ENCODE assay signal across 25 cellular contexts in the genomic region with DNA sequence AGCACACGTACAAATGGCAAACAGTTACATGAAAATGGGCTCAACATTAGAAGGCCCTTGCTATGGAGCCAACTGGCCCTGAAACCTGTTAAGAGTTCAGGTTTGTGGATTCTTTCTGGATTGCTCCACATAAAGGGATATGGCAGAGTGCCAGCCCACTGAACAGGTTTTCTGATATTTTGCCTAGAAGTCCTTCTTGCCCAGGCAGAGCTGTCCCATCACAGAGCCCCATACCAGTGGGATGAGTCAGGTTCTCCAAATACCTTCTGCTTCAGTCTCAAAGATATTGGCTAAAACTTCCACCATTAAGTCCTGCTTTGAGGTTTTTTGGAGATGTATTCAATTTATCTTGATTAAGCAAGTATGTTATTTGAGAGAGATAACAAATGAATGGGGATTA.
DNase-seq lines count a peak whose midpoint lies in the region; ATAC-seq and TF ChIP-seq lines count a peak whose summit lies in the region.
"Had no signal": no experiment of that assay in that cellular context is flagged by ENCODE, and none has a peak within 500 bp of the region (broad histone marks: within the 10 kb centered on the region; RNA-seq: fewer than 3 reads in every experiment).

No MANE protein-coding gene starts in this region.

- no peak overlapping the region for H3K4me2 ChIP-seq in PC-9
- H3K4me2 ChIP-seq in mesenchymal stem cell (ENCODE audit: low read length, poor library complexity, severe bottlenecking): no peak overlapping the region
- H3K4me2 ChIP-seq: BLaER1 treated with 17β-estradiol and CSF1 and Interleukin-3, amounts not matched to agents 10 nM and 100 nM; SK-N-SH had no signal

- WGBS in mesenchymal stem cell: 100% methylated on average over 1 of the region's 1 CpG

- intact Hi-C loops in PC-9 (cut with micrococcal nuclease; ENCODE audit: unreplicated experiment): no loop called here

- no peak overlapping the region for H3K4ac ChIP-seq in mesenchymal stem cell (ENCODE audit: low read depth in 1 of 2, low read length in 2 of 2)

- no peak overlapping the region for H3K18ac ChIP-seq in mesenchymal stem cell (ENCODE audit: low read depth in 1 of 2, low read length in 2 of 2)

- H3K27ac ChIP-seq in PC-9 (no peak overlapping the region), mesenchymal stem cell (ENCODE audit: low read length, poor library complexity, severe bottlenecking) (no peak overlapping the region)
- H3K27ac ChIP-seq: BLaER1 treated with 17β-estradiol and CSF1 and Interleukin-3, amounts not matched to agents 10 nM and 100 nM; pancreas; thoracic aorta had no signal

- H3K4me3 ChIP-seq in PC-9 (no peak overlapping the region), choroid plexus epithelial cell (ENCODE audit: low read depth, low read length) (no peak overlapping the region), mesenchymal stem cell (ENCODE audit: insufficient read depth in 1 of 2, low read depth in 1 of 2, low read length in 2 of 2) (no peak overlapping the region)
- H3K4me3 ChIP-seq: BLaER1 treated with 17β-estradiol and CSF1 and Interleukin-3, amounts not matched to agents 10 nM and 100 nM; pancreas; thoracic aorta had no signal

- no peaks in the 10 kb centered on the region for H4K20me1 ChIP-seq in PC-9 (ENCODE audit: insufficient read depth)
- H4K20me1 ChIP-seq: BLaER1 treated with 17β-estradiol and CSF1 and Interleukin-3, amounts not matched to agents 10 nM and 100 nM had no signal

- CTCF ChIA-PET in PC-9 (lab: Charles Lee): no interaction called here

- no peak overlapping the region for H3K14ac ChIP-seq in mesenchymal stem cell (ENCODE audit: low read length in 2 of 2)

- TF ChIP-seq CTCF in HFFc6 (IDR thresholded peaks at IDR 0.05) (no peak), PC-9 (conservative IDR thresholded peaks at IDR 0.05) (no peak), choroid plexus epithelial cell (conservative IDR thresholded peaks at IDR 0.05; ENCODE audit: low read depth, low read length) (no peak), endothelial cell (IDR thresholded peaks at IDR 0.05; ENCODE audit: unreplicated experiment) (no peak)

- ATAC-seq in HG03571 (IDR thresholded peaks at IDR 0.05; ENCODE audit: unreplicated experiment) (no peak), HG03439 (IDR thresholded peaks at IDR 0.05; ENCODE audit: unreplicated experiment) (no peak)
- ATAC-seq: activated T-cell treated with anti-CD3 and anti-CD28 coated beads, Interleukin-2, amount 50 U/mL, for 4 hours; pancreas; right cardiac atrium; stimulated activated naive CD8-positive, alpha-beta T cell treated with anti-CD3 and anti-CD28 coated beads, Interleukin-15, Interleukin-2, amounts not matched to agents 100 U/mL and 50 U/mL, for 24 hours had no signal

- H3K4me1 ChIP-seq in PC-9 (replicated peaks; ENCODE audit: insufficient read depth) (peaks cover 6% of the 10 kb centered on the region), mesenchymal stem cell (ENCODE audit: control insufficient read depth, insufficient read depth, low read depth, low read length) (no peaks in the 10 kb centered on the region)
- H3K4me1 ChIP-seq: pancreas had no signal

- H2AFZ ChIP-seq in PC-9 (no peak overlapping the region), mesenchymal stem cell (ENCODE audit: low read depth, low read length) (no peak overlapping the region)

- H3K9me3 ChIP-seq in PC-9 (ENCODE audit: insufficient read depth, low read depth) (peaks cover 9% of the 10 kb centered on the region; the same call in 1 of the 2 replicates), mesenchymal stem cell (ENCODE audit: control insufficient read depth, low read length) (peaks cover 10% of the 10 kb centered on the region)
- H3K9me3 ChIP-seq: pancreas, SK-N-SH, thoracic aorta had no signal

- H2BK5ac ChIP-seq in mesenchymal stem cell (ENCODE audit: low read depth, low read length, poor library complexity, severe bottlenecking): no peak overlapping the region

- no peak overlapping the region for H2BK120ac ChIP-seq in mesenchymal stem cell (ENCODE audit: low read depth, low read length)

- H3K9me3 Mint-ChIP-seq in HFFc6: no peaks in the 10 kb centered on the region
- H3K9me3 Mint-ChIP-seq in endothelial cell (ENCODE audit: unreplicated experiment): no peaks in the 10 kb centered on the region

- no peak overlapping the region for H3K9ac ChIP-seq in mesenchymal stem cell (ENCODE audit: low read length)
- H3K9ac ChIP-seq: BLaER1 treated with 17β-estradiol and CSF1 and Interleukin-3, amounts not matched to agents 10 nM and 100 nM; SK-N-SH had no signal

- H3K4me1 Mint-ChIP-seq in HFFc6 (ENCODE audit: low read depth) (no peaks in the 10 kb centered on the region), endothelial cell (ENCODE audit: unreplicated experiment) (peaks cover 3% of the 10 kb centered on the region)

- H3K79me1 ChIP-seq in mesenchymal stem cell (replicated peaks; ENCODE audit: low read length, poor library complexity, severe bottlenecking): no peaks in the 10 kb centered on the region

- H3K4me3 Mint-ChIP-seq in HFFc6 (no peak overlapping the region), endothelial cell (ENCODE audit: unreplicated experiment) (no peak overlapping the region)
- H3K4me3 Mint-ChIP-seq: activated T-cell treated with anti-CD3 and anti-CD28 coated beads, Interleukin-2, amount 50 U/mL, for 4 hours had no signal

- H3K36me3 ChIP-seq in PC-9 (ENCODE audit: low read depth) (no peaks in the 10 kb centered on the region), mesenchymal stem cell (ENCODE audit: control insufficient read depth in 1 of 2, insufficient read depth in 2 of 2, low read depth in 1 of 2, low read length in 2 of 2) (no peaks in the 10 kb centered on the region)
- H3K36me3 ChIP-seq: BLaER1 treated with 17β-estradiol and CSF1 and Interleukin-3, amounts not matched to agents 10 nM and 100 nM; pancreas; thoracic aorta had no signal

- no peak overlapping the region for H2AK5ac ChIP-seq in mesenchymal stem cell (ENCODE audit: low read length, severe bottlenecking)

- no peak overlapping the region for H2BK12ac ChIP-seq in mesenchymal stem cell (ENCODE audit: low read length in 2 of 2)

- H3K36me3 Mint-ChIP-seq in HFFc6 (ENCODE audit: low read depth) (no peaks in the 10 kb centered on the region), endothelial cell (ENCODE audit: low read depth, unreplicated experiment) (no peaks in the 10 kb centered on the region)

- DNase-seq in HFFc6 (peak; percentile 0), PC-9 (peak; percentile 54 to 70), choroid plexus epithelial cell (ENCODE audit: low read depth) (peak; percentile 6), kidney glomerular epithelial cell (lab: John Stamatoyannopoulos, UW) (peak; percentile 3), mesenchymal stem cell (no peak), endothelial cell (ENCODE audit: low spot score) (no peak)
- DNase-seq: activated CD4-positive, alpha-beta T cell treated with anti-CD3 and anti-CD28 coated beads for 4 hours; activated naive CD4-positive, alpha-beta T cell treated with Interleukin-2 at 50 U/mL for 16 hours; activated T-cell treated with anti-CD3 and anti-CD28 coated beads, Interleukin-2, amount 50 U/mL, for 4 hours; amniotic stem cell; dermis blood vessel endothelial cell; Karpas-422; NCI-H1105; NCI-H1930; NCI-H2227 treated with DMSO at 0.1 percent for 48 hours; pancreas; right cardiac atrium; RPMI8226; SK-N-SH; stimulated activated naive CD8-positive, alpha-beta T cell treated with anti-CD3 and anti-CD28 coated beads, Interleukin-15, Interleukin-2, amounts not matched to agents 100 U/mL and 50 U/mL, for 24 hours; T-helper 2 cell had no signal

- H3K27ac Mint-ChIP-seq in HFFc6 (no peak overlapping the region), endothelial cell (ENCODE audit: unreplicated experiment) (no peak overlapping the region)

- no peak overlapping the region for H3K23ac ChIP-seq in mesenchymal stem cell (ENCODE audit: low read length in 2 of 2)

- no peaks in the 10 kb centered on the region for H3K9me2 ChIP-seq in PC-9 (ENCODE audit: insufficient read depth)
- H3K9me2 ChIP-seq: SK-N-SH had no signal

- H3K27me3 Mint-ChIP-seq in HFFc6 (ENCODE audit: insufficient read depth) (no peaks in the 10 kb centered on the region), endothelial cell (ENCODE audit: unreplicated experiment) (no peaks in the 10 kb centered on the region)

- H3F3A ChIP-seq in PC-9 (ENCODE audit: insufficient read depth, low read depth): peaks cover 9% of the 10 kb centered on the region

- BruUV-seq in PC-9 (replicated peaks; lab: Mats Ljungman, UMichigan): no TSS peak

- POLR2A ChIA-PET in PC-9 (lab: Charles Lee; ENCODE audit: unreplicated experiment): no interaction called here

- H4K91ac ChIP-seq in mesenchymal stem cell (ENCODE audit: low read length): no peak overlapping the region

- H4K8ac ChIP-seq in mesenchymal stem cell (ENCODE audit: low read length): no peak overlapping the region

- H3K27me3 ChIP-seq in PC-9 (ENCODE audit: insufficient read depth, low read depth) (no peaks in the 10 kb centered on the region), mesenchymal stem cell (ENCODE audit: control insufficient read depth in 1 of 2, insufficient read depth in 1 of 2, low read length in 2 of 2) (peaks cover 0 to 6% of the 10 kb centered on the region in 2 experiments)
- H3K27me3 ChIP-seq: BLaER1 treated with 17β-estradiol and CSF1 and Interleukin-3, amounts not matched to agents 10 nM and 100 nM had no signal

- no peaks in the 10 kb centered on the region for H3K79me2 ChIP-seq in PC-9 (ENCODE audit: low read depth)

- H2BK15ac ChIP-seq in mesenchymal stem cell (ENCODE audit: low read depth, poor library complexity, severe bottlenecking): no peak overlapping the region

Comparison
In these comparisons a context has a peak if more than half of its experiments do, and no peak if none do; other contexts are left out.
1. DNase-seq: peak in HFFc6 (single experiment), PC-9 (2 of 2), choroid plexus epithelial cell (single experiment) and kidney glomerular epithelial cell (single experiment); none in mesenchymal stem cell (single experiment) and endothelial cell (single experiment).